ENCODE assay signal across 16 cellular contexts in genomic region chr17:36939944-36940312, GRCh38. TPM values are rescaled to one million over a fixed set of nuclear protein-coding genes. Genes with fewer than 3 reads are reported as not detected.
DNase-seq lines count a peak whose midpoint lies in the region; ATAC-seq and TF ChIP-seq lines count a peak whose summit lies in the region.
"Had no signal": no experiment of that assay in that cellular context is flagged by ENCODE, and none has a peak within 500 bp of the region (broad histone marks: within the 10 kb centered on the region; RNA-seq: fewer than 3 reads in every experiment).

No MANE protein-coding gene starts in this region.

- H3K4me1 ChIP-seq in CD4-positive, CD25-positive, alpha-beta regulatory T cell (ENCODE audit: control insufficient read depth, insufficient read depth, low read length, poor library complexity, severe bottlenecking) = peaks cover 86% of the 10 kb centered on the region

- no peak for ATAC-seq in CD4-positive, CD25-positive, alpha-beta regulatory T cell (ENCODE audit: low read depth in 2 of 2)
- no peak for ATAC-seq in WTC11
- ATAC-seq: gastrocnemius medialis had no signal

- no peak for TF ChIP-seq CTCF in WTC11 (IDR thresholded peaks at IDR 0.05)

- H3K9me3 Mint-ChIP-seq in CD4-positive, CD25-positive, alpha-beta regulatory T cell = peaks cover 0 to 5% (median 2%) of the 10 kb centered on the region in 7 donors
- H3K9me3 Mint-ChIP-seq in WTC11 = no peaks in the 10 kb centered on the region

- no peak overlapping the region for H3K27ac ChIP-seq in CD4-positive, CD25-positive, alpha-beta regulatory T cell (ENCODE audit: insufficient read depth, low read length, poor library complexity, severe bottlenecking)
- H3K27ac ChIP-seq: gastrocnemius medialis had no signal

- DNase-seq in NCI-H748 (lab: John Stamatoyannopoulos, UW; ENCODE audit: unreplicated experiment) (peak; percentile 42), NCI-H748 treated with DMSO at 0.1 percent for 48 hours (lab: John Stamatoyannopoulos, UW) (no peak), WTC11 (ENCODE audit: low spot score) (peak; percentile 30), left kidney (ENCODE audit: low read depth, low spot score) (peak; percentile 42), C1 segment of cervical spinal cord (lab: John Stamatoyannopoulos, UW) (no peak), GOT3 (lab: John Stamatoyannopoulos, UW) (no peak), NCI-H1092 treated with DMSO at 0.1 percent for 48 hours (lab: John Stamatoyannopoulos, UW) (no peak)
- DNase-seq in CD4-positive, CD25-positive, alpha-beta regulatory T cell = no peak
- DNase-seq: CD4-positive, alpha-beta T cell; gastrocnemius medialis; NCI-H187; NCI-H524 treated with DMSO at 0.1 percent for 48 hours; occipital lobe; stimulated activated CD4-positive, alpha-beta T cell treated with anti-CD3 and anti-CD28 coated beads, Interleukin-4, amount 100 ng/mL, for 1 hour had no signal

- no peak overlapping the region for H3K4me3 ChIP-seq in CD4-positive, CD25-positive, alpha-beta regulatory T cell (ENCODE audit: low read depth, low read length)
- H3K4me3 ChIP-seq: gastrocnemius medialis had no signal

- H3K27me3 Mint-ChIP-seq in CD4-positive, CD25-positive, alpha-beta regulatory T cell = peaks cover 88% of the 10 kb centered on the region
- H3K27me3 Mint-ChIP-seq in WTC11 (ENCODE audit: low read depth) = peaks cover 99% of the 10 kb centered on the region

- peaks cover 6 to 79% (median 31%) of the 10 kb centered on the region in 4 donors for H3K4me1 Mint-ChIP-seq in CD4-positive, CD25-positive, alpha-beta regulatory T cell
- peaks cover 70% of the 10 kb centered on the region for H3K4me1 Mint-ChIP-seq in WTC11

- CTCF ChIA-PET in WTC11 (lab: Charles Lee) = interaction anchor here (1.4 kb wide), 1 partner anchor 107 kb away, joined by 3 read pairs; no protein-coding TSS in a partner anchor

- no peaks in the 10 kb centered on the region for H3K36me3 ChIP-seq in CD4-positive, CD25-positive, alpha-beta regulatory T cell (ENCODE audit: control insufficient read depth, insufficient read depth, low read length)
- H3K36me3 ChIP-seq: gastrocnemius medialis had no signal

- H3K36me3 Mint-ChIP-seq in CD4-positive, CD25-positive, alpha-beta regulatory T cell = no peaks in the 10 kb centered on the region
- H3K36me3 Mint-ChIP-seq in WTC11 = no peaks in the 10 kb centered on the region

- POLR2A ChIA-PET in WTC11 (lab: Charles Lee) = no interaction called here

- peak overlapping the region in 1 of 3 donors; percentile 74 for H3K27ac Mint-ChIP-seq in CD4-positive, CD25-positive, alpha-beta regulatory T cell
- no peak overlapping the region for H3K27ac Mint-ChIP-seq in WTC11
- H3K27ac Mint-ChIP-seq: CD4-positive, alpha-beta T cell had no signal

- peak overlapping the region in 3 of 4 donors; percentile 24 to 79 (median 76) for H3K4me3 Mint-ChIP-seq in CD4-positive, CD25-positive, alpha-beta regulatory T cell
- peak overlapping the region; percentile 54 for H3K4me3 Mint-ChIP-seq in WTC11

- peaks cover 41% of the 10 kb centered on the region for H3K27me3 ChIP-seq in CD4-positive, CD25-positive, alpha-beta regulatory T cell (ENCODE audit: control insufficient read depth, insufficient read depth, low read length)

- H3K9me3 ChIP-seq in CD4-positive, CD25-positive, alpha-beta regulatory T cell (ENCODE audit: control insufficient read depth in 2 of 2, low read length in 2 of 2) = no peaks in the 10 kb centered on the region
- H3K9me3 ChIP-seq: gastrocnemius medialis had no signal

TF ChIP-seq in WTC11, 78 proteins besides CTCF, POLR2A, EP300 and RAD21:
- peak; percentile 85 for TF ChIP-seq PRDM15 (CRISPR knock-in tag; IDR thresholded peaks at IDR 0.05)
- no peak for TF ChIP-seq ELF4 (CRISPR knock-in tag; IDR thresholded peaks at IDR 0.05; ENCODE audit: low read depth)
- TF ChIP-seq TCF7 (CRISPR knock-in tag; IDR thresholded peaks at IDR 0.05; ENCODE audit: low read depth) = no peak
TF ChIP-seq in WTC11: peak in this region for 1.

RNA-seq across cellular contexts. Expression of gene LHX1, which starts 2.7 kb away (rescaled TPM):
- not detected for total RNA-seq in CD4-positive, CD25-positive, alpha-beta regulatory T cell
- polyA plus RNA-seq in CD4-positive, CD25-positive, alpha-beta regulatory T cell = under 1 TPM in 3 of 4 donors, not detected in 1; 0.05 to 0.22 (median 0.05) TPM
- 0.61 to 1.3 TPM (median 1.2 TPM) in 3 replicates for total RNA-seq in WTC11 (2021)
- total RNA-seq: CD4-positive, alpha-beta T cell; endothelial cell of umbilical vein; gastrocnemius medialis; mesenteric fat pad; occipital lobe had no signal
- polyA plus RNA-seq: endothelial cell of umbilical vein had no signal

RNA-seq across cellular contexts. Expression of gene AATF, which starts 8.8 kb away (rescaled TPM):
- total RNA-seq in CD4-positive, CD25-positive, alpha-beta regulatory T cell = 72.6 TPM
- polyA plus RNA-seq in CD4-positive, CD25-positive, alpha-beta regulatory T cell = 10 to 100 TPM; 81.2 to 89.8 (median 84.9) TPM
- total RNA-seq in WTC11 (2021) = 48.9 to 61.0 TPM (median 49.8 TPM) in 3 replicates

Comparison
In these comparisons a context has a peak if more than half of its experiments do, and no peak if none do; other contexts are left out.
1. DNase-seq: peak in NCI-H748 (single experiment), WTC11 (single experiment) and left kidney (single experiment); none in NCI-H748 treated with DMSO at 0.1 percent for 48 hours (single experiment), CD4-positive, CD25-positive, alpha-beta regulatory T cell (0 of 3), C1 segment of cervical spinal cord (0 of 14), GOT3 (single experiment) and NCI-H1092 treated with DMSO at 0.1 percent for 48 hours (single experiment).